ENCODE assay signal across 18 cellular contexts in the genomic region with DNA sequence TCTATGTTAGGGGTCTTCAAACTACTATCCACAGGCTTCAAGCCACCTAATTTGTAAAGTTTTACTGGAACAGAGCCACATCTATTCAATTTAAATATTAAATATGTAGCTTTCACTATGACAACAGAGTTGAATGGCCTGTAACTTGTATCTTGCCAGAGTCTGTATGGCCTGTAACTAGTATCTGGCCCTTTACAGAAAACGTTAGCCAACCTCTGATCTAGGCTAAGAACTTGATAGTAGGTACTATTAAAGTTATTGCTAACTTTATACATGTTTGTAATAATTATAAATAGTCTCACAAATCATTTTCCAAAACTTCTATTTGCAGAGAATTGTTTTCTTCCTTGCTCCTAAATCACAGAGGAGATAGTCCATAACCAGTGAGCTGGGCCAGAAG.
"Had no signal": no experiment of that assay in that cellular context is flagged by ENCODE, and none has a peak within 500 bp of the region (broad histone marks: within the 10 kb centered on the region; RNA-seq: fewer than 3 reads in every experiment).

No MANE protein-coding gene starts in this region.

- H3K4me1 ChIP-seq: upper lobe of right lung had no signal

- ATAC-seq: heart left ventricle; naive thymus-derived CD8-positive, alpha-beta T cell; right lobe of liver; stimulated activated naive B cell treated with anti-CD40 and anti-IgM and Interleukin-4, amounts not matched to agents 10 μg/mL and 1 μg/mL and 100 μg/mL, for 72 hours; upper lobe of right lung had no signal

- H3K27me3 ChIP-seq: dorsolateral prefrontal cortex, heart left ventricle, neutrophil, ovary, right lobe of liver, stomach, upper lobe of right lung, vagina had no signal

- H3K27me3 Mint-ChIP-seq: naive thymus-derived CD8-positive, alpha-beta T cell; stimulated activated naive B cell treated with anti-CD40 and anti-IgM and Interleukin-4, amounts not matched to agents 10 μg/mL and 1 μg/mL and 100 μg/mL, for 72 hours had no signal

- H3K36me3 ChIP-seq: heart left ventricle, ovary, right lobe of liver, upper lobe of right lung, vagina had no signal

- H3K9me3 Mint-ChIP-seq: naive thymus-derived CD8-positive, alpha-beta T cell; stimulated activated naive B cell treated with anti-CD40 and anti-IgM and Interleukin-4, amounts not matched to agents 10 μg/mL and 1 μg/mL and 100 μg/mL, for 72 hours had no signal

- H3K27ac ChIP-seq: neutrophil, ovary, right lobe of liver, stomach, upper lobe of right lung, vagina had no signal

- H3K4me3 Mint-ChIP-seq: naive thymus-derived CD8-positive, alpha-beta T cell; stimulated activated naive B cell treated with anti-CD40 and anti-IgM and Interleukin-4, amounts not matched to agents 10 μg/mL and 1 μg/mL and 100 μg/mL, for 72 hours had no signal

- DNase-seq: cortex of kidney; dorsolateral prefrontal cortex; effector CD8-positive, alpha-beta T cell; foreskin melanocyte; heart left ventricle; hippocampal formation; kidney glomerular epithelial cell; naive thymus-derived CD8-positive, alpha-beta T cell; ovary; right lobe of liver; stimulated activated CD4-positive, alpha-beta T cell treated with anti-CD3 and anti-CD28 coated beads, Interleukin-2, amount 100 ng/mL, for 24 hours; stimulated activated CD4-positive, alpha-beta T cell treated with anti-CD3 and anti-CD28 coated beads, Interleukin-4, amount 100 ng/mL, for 4 hours; stimulated activated naive B cell treated with anti-CD40 and anti-IgM and Interleukin-4, amounts not matched to agents 10 μg/mL and 1 μg/mL and 100 μg/mL, for 72 hours; stomach; upper lobe of right lung had no signal

- H3K9me3 ChIP-seq: heart left ventricle, neutrophil, ovary, right lobe of liver, stomach, upper lobe of right lung, vagina had no signal

- H3K4me3 ChIP-seq: dorsolateral prefrontal cortex, heart left ventricle, ovary, right lobe of liver, skin epidermis, stomach, upper lobe of right lung, vagina had no signal

- H3K27ac Mint-ChIP-seq: naive thymus-derived CD8-positive, alpha-beta T cell; stimulated activated naive B cell treated with anti-CD40 and anti-IgM and Interleukin-4, amounts not matched to agents 10 μg/mL and 1 μg/mL and 100 μg/mL, for 72 hours had no signal
